Comparison of ENCODE assay signal across 14 cellular contexts in genomic region chr13:33153421-33154381, GRCh38.
A peak's percentile ranks its signal among the peaks of the same experiment; 100 is the strongest.
DNase-seq lines count a peak whose midpoint lies in the region; ATAC-seq and TF ChIP-seq lines count a peak whose summit lies in the region.
"Had no signal": no experiment of that assay in that cellular context is flagged by ENCODE, and none has a peak within 500 bp of the region (broad histone marks: within the 10 kb centered on the region; RNA-seq: fewer than 3 reads in every experiment).

No MANE protein-coding gene starts in this region.

- peak overlapping the region; percentile 38 to 62 for H3K27ac ChIP-seq in uterus
- H3K27ac ChIP-seq: 22Rv1 had no signal

- H3K4me1 Mint-ChIP-seq in nephron = peaks cover 62% of the 10 kb centered on the region
- H3K4me1 Mint-ChIP-seq: stimulated activated effector memory CD8-positive, alpha-beta T cell treated with anti-CD3 and anti-CD28 coated beads, Interleukin-12 subunit alpha, Interleukin-12 subunit beta, amount 100 ng/mL, for 72 hours; T-helper 17 cell had no signal

- H3K4me1 ChIP-seq in uterus = no peaks in the 10 kb centered on the region

- no peaks in the 10 kb centered on the region for H3K36me3 ChIP-seq in uterus

- peak; percentile 7 for DNase-seq in NCI-H146 (lab: John Stamatoyannopoulos, UW)
- no peak for DNase-seq in NCI-H146 treated with DMSO at 0.1 percent for 48 hours (lab: John Stamatoyannopoulos, UW; ENCODE audit: unreplicated experiment)
- peak; percentile 63 for DNase-seq in fibroblast of pulmonary artery (ENCODE audit: low read depth)
- peak in 1 of 2 donors; percentile 47 for DNase-seq in uterus
- DNase-seq in superior temporal gyrus (ENCODE audit: extremely low spot score) = no peak
- DNase-seq in OCI-M2 (lab: John Stamatoyannopoulos, UW; ENCODE audit: unreplicated experiment) = no peak
- DNase-seq: activated CD8-positive, alpha-beta memory T cell treated with anti-CD3 and anti-CD28 coated beads, Interleukin-2, amount 50 U/mL, for 48 hours; NCI-H345; T-helper 17 cell had no signal

- H3K9me3 Mint-ChIP-seq in nephron = no peaks in the 10 kb centered on the region
- H3K9me3 Mint-ChIP-seq: stimulated activated effector memory CD8-positive, alpha-beta T cell treated with anti-CD3 and anti-CD28 coated beads, Interleukin-12 subunit alpha, Interleukin-12 subunit beta, amount 100 ng/mL, for 72 hours had no signal

- intact Hi-C loops in uterus (cut with DNase I; ENCODE audit: low total_unique reads) = no loop called here

- H3K4me3 ChIP-seq in fibroblast of pulmonary artery (replicated peaks; ENCODE audit: low read depth, low read length) = no peak overlapping the region
- no peak overlapping the region for H3K4me3 ChIP-seq in uterus
- H3K4me3 ChIP-seq: smooth muscle cell had no signal

- peak overlapping the region; percentile 94 to 98 (median 95) for H3K27ac Mint-ChIP-seq in nephron
- H3K27ac Mint-ChIP-seq: stimulated activated effector memory CD8-positive, alpha-beta T cell treated with anti-CD3 and anti-CD28 coated beads, Interleukin-12 subunit alpha, Interleukin-12 subunit beta, amount 100 ng/mL, for 72 hours; T-helper 17 cell had no signal

- H3K27me3 ChIP-seq in uterus = no peaks in the 10 kb centered on the region

- no peaks in the 10 kb centered on the region for H3K27me3 Mint-ChIP-seq in nephron (ENCODE audit: low read depth)

- H3K9me3 ChIP-seq in uterus = no peaks in the 10 kb centered on the region

- TF ChIP-seq POLR2A in uterus (IDR thresholded peaks at IDR 0.05) = no peak

- peaks cover 15% of the 10 kb centered on the region for H3K36me3 Mint-ChIP-seq in nephron (ENCODE audit: low read depth)
- H3K36me3 Mint-ChIP-seq: stimulated activated effector memory CD8-positive, alpha-beta T cell treated with anti-CD3 and anti-CD28 coated beads, Interleukin-12 subunit alpha, Interleukin-12 subunit beta, amount 100 ng/mL, for 72 hours had no signal

- ATAC-seq in HG03378 (IDR thresholded peaks at IDR 0.05; ENCODE audit: unreplicated experiment) = no peak
- ATAC-seq: stimulated activated effector memory CD8-positive, alpha-beta T cell treated with anti-CD3 and anti-CD28 coated beads, Interleukin-12 subunit alpha, Interleukin-12 subunit beta, amount 100 ng/mL, for 72 hours; T-helper 17 cell had no signal

- TF ChIP-seq CTCF in fibroblast of pulmonary artery (IDR thresholded peaks at IDR 0.05; ENCODE audit: low read length, missing control alignments) (peak; percentile 40), nephron (IDR thresholded peaks at IDR 0.05; ENCODE audit: unreplicated experiment in 3 of 3) (peak in 2 of 3 experiments; percentile 8 to 36), uterus (IDR thresholded peaks at IDR 0.05) (peak in 1 of 4 experiments; percentile 8)

- peak overlapping the region in 2 of 3 experiments; percentile 14 to 20 for H3K4me3 Mint-ChIP-seq in nephron
- H3K4me3 Mint-ChIP-seq: stimulated activated effector memory CD8-positive, alpha-beta T cell treated with anti-CD3 and anti-CD28 coated beads, Interleukin-12 subunit alpha, Interleukin-12 subunit beta, amount 100 ng/mL, for 72 hours; T-helper 17 cell had no signal

Comparison
In these comparisons a context has a peak if more than half of its experiments do, and no peak if none do; other contexts are left out.
1. DNase-seq: peak in NCI-H146 (single experiment) and fibroblast of pulmonary artery (single experiment); none in NCI-H146 treated with DMSO at 0.1 percent for 48 hours (single experiment), superior temporal gyrus (single experiment) and OCI-M2 (single experiment).